9 cellular contexts compared by ENCODE assay signal in the genomic region with DNA sequence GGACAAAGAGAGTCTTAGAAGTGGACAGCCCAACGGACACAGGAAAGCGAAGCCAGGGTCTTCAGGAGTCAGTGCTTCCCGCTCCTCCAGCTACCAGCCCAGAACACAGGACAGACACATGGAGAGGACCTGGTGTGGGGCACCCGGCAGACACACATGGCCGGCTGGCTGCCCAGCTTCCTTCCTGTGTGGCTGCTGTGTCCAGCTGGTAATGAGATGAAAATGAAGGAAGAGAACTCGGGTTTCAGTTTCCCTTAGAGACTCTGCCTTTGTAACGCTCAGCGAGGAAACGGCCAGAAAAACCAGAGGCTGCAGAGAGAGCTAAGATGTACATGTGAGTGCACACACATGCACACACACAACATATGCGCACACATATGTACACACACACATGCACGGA.
DNase-seq lines count a peak whose midpoint lies in the region; ATAC-seq, FAIRE-seq and TF ChIP-seq lines count a peak whose summit lies in the region.
"Had no signal": no experiment of that assay in that cellular context is flagged by ENCODE, and none has a peak within 500 bp of the region (broad histone marks: within the 10 kb centered on the region; RNA-seq: fewer than 3 reads in every experiment).

No MANE protein-coding gene starts in this region.

- H3K79me1 ChIP-seq in H9 (ENCODE audit: insufficient read depth, low read depth, low read length, poor library complexity, severe bottlenecking) = no peaks in the 10 kb centered on the region

- H3K36me3 ChIP-seq in GM12878 (ENCODE audit: control insufficient read depth in 2 of 2, insufficient read depth in 2 of 2, low read length in 1 of 2) = peaks cover 27 to 30% of the 10 kb centered on the region in 2 experiments
- peaks cover 0 to 45% of the 10 kb centered on the region in 2 donors for H3K36me3 ChIP-seq in gastroesophageal sphincter

- H2BK5ac ChIP-seq in H9 (ENCODE audit: insufficient read length, low read length) = no peak overlapping the region

- H4K8ac ChIP-seq in H9 (replicated peaks; ENCODE audit: insufficient read length, low read depth, low read length) = no peak overlapping the region

- H3K27me3 ChIP-seq in GM12878 (replicated peaks in 1 of 2; ENCODE audit: control insufficient read depth in 2 of 2, insufficient read depth in 2 of 2, low read length in 1 of 2) = no peaks in the 10 kb centered on the region
- H3K27me3 ChIP-seq in H9 (ENCODE audit: insufficient read depth, low read length) = no peaks in the 10 kb centered on the region
- no peaks in the 10 kb centered on the region for H3K27me3 ChIP-seq in gastroesophageal sphincter

- H3K23ac ChIP-seq in H9 (ENCODE audit: insufficient read length, low read depth, low read length) = no peak overlapping the region

- CTCF ChIA-PET in GM12878 (lab: Yijun Ruan, JAX) = interaction anchor here (1.2 to 4.5 kb wide), 5 partner anchors 20 to 143 kb away, joined by 3 to 28 read pairs (median 6); no protein-coding TSS in a partner anchor

- no peak overlapping the region for H2BK20ac ChIP-seq in H9 (ENCODE audit: low read depth, low read length, poor library complexity, severe bottlenecking)

- H3K18ac ChIP-seq in H9 (ENCODE audit: insufficient read length, low read depth, low read length) = no peak overlapping the region

- H3K4me2 ChIP-seq in GM12878 (ENCODE audit: control insufficient read depth, insufficient read depth) = peak overlapping the region; percentile 97
- H3K4me2 ChIP-seq in H9 (ENCODE audit: insufficient read depth, insufficient read length, low read length) = no peak overlapping the region

- H3K27me3 Mint-ChIP-seq in T-helper 1 cell treated with Interleukin-12 subunit alpha and Interleukin-12 subunit beta and Interleukin-4 antibody, amounts not matched to agents 30 μg/mL and 1 μg/mL, for 36 hours (ENCODE audit: low read depth) = no peaks in the 10 kb centered on the region
- H3K27me3 Mint-ChIP-seq in stimulated activated memory B cell treated with anti-CD40 and anti-IgM and Interleukin-4, amounts not matched to agents 10 μg/mL and 1 μg/mL and 100 μg/mL, for 72 hours = no peaks in the 10 kb centered on the region
- H3K27me3 Mint-ChIP-seq in H9 (ENCODE audit: low read depth) = no peaks in the 10 kb centered on the region; the same call in 1 of the 2 replicates

- H2AFZ ChIP-seq in GM12878 (ENCODE audit: control insufficient read depth, low read depth, low read length) (no peak overlapping the region), H9 (ENCODE audit: low read length) (no peak overlapping the region)

- no peak overlapping the region for H4K91ac ChIP-seq in H9 (ENCODE audit: insufficient read length, low read depth, low read length)

- H3K56ac ChIP-seq in H9 (ENCODE audit: insufficient read length, low read depth, low read length) = no peak overlapping the region

- no peak overlapping the region for H3K4me3 Mint-ChIP-seq in T-helper 1 cell treated with Interleukin-12 subunit alpha and Interleukin-12 subunit beta and Interleukin-4 antibody, amounts not matched to agents 30 μg/mL and 1 μg/mL, for 36 hours
- H3K4me3 Mint-ChIP-seq in stimulated activated memory B cell treated with anti-CD40 and anti-IgM and Interleukin-4, amounts not matched to agents 10 μg/mL and 1 μg/mL and 100 μg/mL, for 72 hours = peak overlapping the region; percentile 81
- H3K4me3 Mint-ChIP-seq in H9 = no peak overlapping the region

- H3K36me3 Mint-ChIP-seq in T-helper 1 cell treated with Interleukin-12 subunit alpha and Interleukin-12 subunit beta and Interleukin-4 antibody, amounts not matched to agents 30 μg/mL and 1 μg/mL, for 36 hours (ENCODE audit: low read depth) = peaks cover 73% of the 10 kb centered on the region
- peaks cover 61% of the 10 kb centered on the region for H3K36me3 Mint-ChIP-seq in stimulated activated memory B cell treated with anti-CD40 and anti-IgM and Interleukin-4, amounts not matched to agents 10 μg/mL and 1 μg/mL and 100 μg/mL, for 72 hours
- H3K36me3 Mint-ChIP-seq in H9 (ENCODE audit: insufficient read depth in 1 of 3, low read depth in 3 of 3) = peaks cover 18 to 47% (median 38%) of the 10 kb centered on the region in 3 experiments

- WGBS in GM12878 (ENCODE audit: insufficient coverage, insufficient replicate concordance, low lambda C conversion rate, missing lambda C conversion rate) = under 1% methylated on average over 11 of the region's 11 CpGs
- WGBS in H9 (ENCODE audit: extremely low coverage, insufficient read length, low lambda C conversion rate) = no CpG with 5 or more reads among the region's 11 CpGs
- WGBS in gastroesophageal sphincter (ENCODE audit: low coverage in 1 of 2), 2 donors = 44 to 60% methylated on average over 1 to 5 of the region's 11 CpGs

- BruUV-seq in GM12878 (replicated peaks; lab: Mats Ljungman, UMichigan) = no TSS peak

- peak; percentile 68 for FAIRE-seq in GM12878 (lab: Jason Lieb, UNC)
- FAIRE-seq: A204.1 had no signal

- POLR2A ChIA-PET in GM12878 (lab: Charles Lee) = interaction anchor here (1.0 to 1.4 kb wide), 3 partner anchors 12 to 21 kb away, joined by 5 to 11 read pairs (median 5); no protein-coding TSS in a partner anchor

- no peak overlapping the region for H3K4ac ChIP-seq in H9 (ENCODE audit: low read depth, low read length)

- peaks cover 63% of the 10 kb centered on the region for H3K4me1 Mint-ChIP-seq in T-helper 1 cell treated with Interleukin-12 subunit alpha and Interleukin-12 subunit beta and Interleukin-4 antibody, amounts not matched to agents 30 μg/mL and 1 μg/mL, for 36 hours (ENCODE audit: low read depth)
- peaks cover 96% of the 10 kb centered on the region for H3K4me1 Mint-ChIP-seq in stimulated activated memory B cell treated with anti-CD40 and anti-IgM and Interleukin-4, amounts not matched to agents 10 μg/mL and 1 μg/mL and 100 μg/mL, for 72 hours
- peaks cover 2 to 11% of the 10 kb centered on the region in 2 experiments; a peak in 3 of 4 replicates for H3K4me1 Mint-ChIP-seq in H9

- no peak overlapping the region for H2BK15ac ChIP-seq in H9 (ENCODE audit: low read depth, low read length)

- H3K27ac ChIP-seq in GM12878 (ENCODE audit: control insufficient read depth, insufficient read depth) (peak overlapping the region; percentile 95), H9 (ENCODE audit: insufficient read length, low read depth, low read length) (no peak overlapping the region), gastroesophageal sphincter (peak overlapping the region in 1 of 4 donors; percentile 10)

- DNase-seq in T-helper 1 cell = no peak
- DNase-seq in GM12878 (ENCODE audit: low read depth, low spot score) = no peak
- no peak for DNase-seq in activated gamma-delta T cell (lab: John Stamatoyannopoulos, UW)
- no peak for DNase-seq in H9

- no peak overlapping the region for H2AK5ac ChIP-seq in H9 (ENCODE audit: insufficient read length, low read length)

- RAD21 ChIA-PET in GM12878 (lab: Charles Lee; ENCODE audit: unreplicated experiment) = interaction anchor here (0.7 to 6.2 kb wide), 11 partner anchors 13 to 143 kb away, joined by 3 to 58 read pairs (median 3); no protein-coding TSS in a partner anchor

- TF ChIP-seq CTCF in GM12878 (IDR thresholded peaks at IDR 0.05 in 2 of 3, conservative IDR thresholded peaks at IDR 0.05 in 1 of 3; ENCODE audit: control insufficient read depth in 2 of 3, extremely low read depth in 1 of 3, insufficient read depth in 1 of 3, low read depth in 3 of 3, low read length in 3 of 3) = no peak
- no peak for TF ChIP-seq CTCF in H9 (conservative IDR thresholded peaks at IDR 0.05)
- no peak for TF ChIP-seq CTCF in gastroesophageal sphincter (IDR thresholded peaks at IDR 0.05)

- no peak for TF ChIP-seq RAD21 in GM12878 (IDR thresholded peaks at IDR 0.05; ENCODE audit: insufficient read depth, low read depth, low read length)

- H3K9ac ChIP-seq in GM12878 (ENCODE audit: control insufficient read depth, insufficient read depth, low read length) = peak overlapping the region; percentile 69
- H3K9ac ChIP-seq in H9 (ENCODE audit: extremely low read depth, insufficient read length, low read length) = no peak overlapping the region

- H3K4me3 ChIP-seq in GM12878 = peak overlapping the region; percentile 66; the same call in 1 of the 2 replicates
- H3K4me3 ChIP-seq in gastroesophageal sphincter = no peak overlapping the region

- H3T11ph ChIP-seq in H9 (ENCODE audit: low read length) = no peak overlapping the region

- intact Hi-C loops in GM12878 (cut with micrococcal nuclease; ENCODE audit: unreplicated experiment) = loop anchor here (5.0 kb wide), 1 partner anchor 89 kb away; the partner anchor contains the start of gene SECISBP2

- H3K9me3 Mint-ChIP-seq in T-helper 1 cell treated with Interleukin-12 subunit alpha and Interleukin-12 subunit beta and Interleukin-4 antibody, amounts not matched to agents 30 μg/mL and 1 μg/mL, for 36 hours = peaks cover 5% of the 10 kb centered on the region
- H3K9me3 Mint-ChIP-seq in stimulated activated memory B cell treated with anti-CD40 and anti-IgM and Interleukin-4, amounts not matched to agents 10 μg/mL and 1 μg/mL and 100 μg/mL, for 72 hours = peaks cover 4% of the 10 kb centered on the region
- H3K9me3 Mint-ChIP-seq in H9 = no peaks in the 10 kb centered on the region; a peak in 1 of 5 replicates

- no peak overlapping the region for H2BK120ac ChIP-seq in H9 (ENCODE audit: low read depth, low read length, poor library complexity, severe bottlenecking)

- TF ChIP-seq EP300 in GM12878 (IDR thresholded peaks at IDR 0.05; ENCODE audit: borderline replicate concordance in 1 of 2, control insufficient read depth in 1 of 2, low read depth in 2 of 2, low read length in 2 of 2) (0 out of 4 replicates have a peak, but pooled peaks of 1 of the 2 experiments have one; percentile 19), gastroesophageal sphincter (IDR thresholded peaks at IDR 0.05) (no peak)

- H3K23me2 ChIP-seq in H9 (ENCODE audit: insufficient read length, low read depth, low read length, poor library complexity, severe bottlenecking) = no peaks in the 10 kb centered on the region

- H2BK12ac ChIP-seq in H9 (ENCODE audit: insufficient read length, low read depth, low read length) = no peak overlapping the region

- H4K20me1 ChIP-seq in GM12878 (ENCODE audit: control insufficient read depth, insufficient read depth) (no peaks in the 10 kb centered on the region), H9 (ENCODE audit: control insufficient read depth, insufficient read depth, insufficient read length) (no peaks in the 10 kb centered on the region)

- SMC1A ChIA-PET in GM12878 (lab: Charles Lee; ENCODE audit: uncharacterized antibody, unreplicated experiment) = interaction anchor here (0.8 to 4.1 kb wide), 8 partner anchors 9 to 143 kb away, joined by 3 to 46 read pairs (median 6); no protein-coding TSS in a partner anchor

- TF ChIP-seq POLR2A in GM12878 (IDR thresholded peaks at IDR 0.05; ENCODE audit: low read depth, low read length) (peak; percentile 47; the same call in 1 of the 2 replicates), gastroesophageal sphincter (IDR thresholded peaks at IDR 0.05) (no peak)

- H3K79me2 ChIP-seq in GM12878 (ENCODE audit: control insufficient read depth, insufficient read depth, low read length) = peaks cover 61% of the 10 kb centered on the region
- no peaks in the 10 kb centered on the region; the same call in 1 of the 2 replicates for H3K79me2 ChIP-seq in H9 (ENCODE audit: insufficient read depth, low read length)

- H3K4me1 ChIP-seq in GM12878 (ENCODE audit: control insufficient read depth, insufficient read depth, low read length) (peaks cover 82% of the 10 kb centered on the region), H9 (ENCODE audit: insufficient read depth, low read length) (no peaks in the 10 kb centered on the region; the same call in 1 of the 2 replicates), gastroesophageal sphincter (peaks cover 0 to 5% (median 0%) of the 10 kb centered on the region in 3 donors)

- peak overlapping the region; percentile 77 for H3K27ac Mint-ChIP-seq in T-helper 1 cell treated with Interleukin-12 subunit alpha and Interleukin-12 subunit beta and Interleukin-4 antibody, amounts not matched to agents 30 μg/mL and 1 μg/mL, for 36 hours
- H3K27ac Mint-ChIP-seq in stimulated activated memory B cell treated with anti-CD40 and anti-IgM and Interleukin-4, amounts not matched to agents 10 μg/mL and 1 μg/mL and 100 μg/mL, for 72 hours = peak overlapping the region; percentile 93
- peak overlapping the region in 1 of 3 experiments; percentile 72; a peak in 1 of 7 replicates for H3K27ac Mint-ChIP-seq in H9

- H4K5ac ChIP-seq in H9 (ENCODE audit: insufficient read length, low read depth, low read length) = no peak overlapping the region

- in situ Hi-C loops in GM12878 (cut with MboI) = no loop called here

- H3K9me3 ChIP-seq in GM12878 (replicated peaks; ENCODE audit: control insufficient read depth, insufficient read depth, low read length) (peaks cover 3% of the 10 kb centered on the region; the same call in 1 of the 3 replicates), H9 (ENCODE audit: control insufficient read depth, low read depth, low read length) (no peaks in the 10 kb centered on the region), gastroesophageal sphincter (peaks cover 0 to 7% (median 0%) of the 10 kb centered on the region in 3 donors)

- peak; percentile 41 for ATAC-seq in HG02973 (IDR thresholded peaks at IDR 0.05; ENCODE audit: unreplicated experiment)
- peak; percentile 79 for ATAC-seq in GM12878
- ATAC-seq in stimulated activated memory B cell treated with anti-CD40 and anti-IgM and Interleukin-4, amounts not matched to agents 10 μg/mL and 1 μg/mL and 100 μg/mL, for 72 hours = peak; percentile 77
- ATAC-seq in gastroesophageal sphincter = no peak

- no peak overlapping the region for H3K14ac ChIP-seq in H9 (ENCODE audit: insufficient read depth, low read length)
